ENCODE assay signal across 8 cellular contexts in genomic region chr10:13099144-13099665, GRCh38. TPM values are rescaled to one million over a fixed set of nuclear protein-coding genes. Genes with fewer than 3 reads are reported as not detected.
DNase-seq lines count a peak whose midpoint lies in the region; ATAC-seq and TF ChIP-seq lines count a peak whose summit lies in the region.

No MANE protein-coding gene starts in this region.

- peaks cover 10% of the 10 kb centered on the region for H3K4me1 ChIP-seq in mucosa of descending colon (ENCODE audit: low read depth)

- peak overlapping the region; percentile 97 for H3K27ac ChIP-seq in substantia nigra (ENCODE audit: low read depth, low read length, poor library complexity, severe bottlenecking)

- H3K36me3 ChIP-seq in mucosa of descending colon (ENCODE audit: low read depth), result no peaks in the 10 kb centered on the region

- DNase-seq in C1 segment of cervical spinal cord (lab: John Stamatoyannopoulos, UW) (peak in 11 of 14 donors; percentile 41 to 87 (median 61)), NCI-H510A treated with DMSO at 0.1 percent for 48 hours (lab: John Stamatoyannopoulos, UW) (peak; percentile 79), erythroblast (lab: John Stamatoyannopoulos, UW) (peak; percentile 77 to 78), mucosa of descending colon (peak; percentile 55 to 72 (median 57)), substantia nigra (lab: John Stamatoyannopoulos, UW) (peak in 45 of 49 donors; percentile 20 to 76 (median 53))
- peak; percentile 44 for DNase-seq in activated CD8-positive, alpha-beta memory T cell treated with anti-CD3 and anti-CD28 coated beads, Interleukin-2, amount 50 U/mL, for 4 hours

- ATAC-seq in GM19025 (IDR thresholded peaks at IDR 0.05; ENCODE audit: low read depth, unreplicated experiment) (peak; percentile 10), HG03175 (IDR thresholded peaks at IDR 0.05; ENCODE audit: unreplicated experiment) (peak; percentile 40), mucosa of descending colon (peak; percentile 56)

- peak overlapping the region; percentile 99 for H3K4me3 ChIP-seq in mucosa of descending colon

- H3K9me3 ChIP-seq in mucosa of descending colon, result no peaks in the 10 kb centered on the region

- no peak for TF ChIP-seq POLR2A in erythroblast (IDR thresholded peaks at IDR 0.05; ENCODE audit: low read length)

- intact Hi-C loops in mucosa of descending colon (cut with DNase I, micrococcal nuclease), result no loop called here

- TF ChIP-seq CTCF in mucosa of descending colon (IDR thresholded peaks at IDR 0.05), result peak; percentile 4

RNA-seq across cellular contexts. Expression of gene OPTN, which starts 0.8 kb away (rescaled TPM):
- total RNA-seq in mucosa of descending colon, result 100 to 1,000 TPM in 2 of 3 donors, 10 to 100 TPM in 1; 92.1 to 148 (median 101) TPM

Comparison
In these comparisons a context has a peak if more than half of its experiments do, and no peak if none do; other contexts are left out.
1. Peak in every context shown above with its lines: DNase-seq, ATAC-seq, H3K4me3 ChIP-seq and H3K27ac ChIP-seq.